ENCODE assay signal across 10 cellular contexts in the genomic region with DNA sequence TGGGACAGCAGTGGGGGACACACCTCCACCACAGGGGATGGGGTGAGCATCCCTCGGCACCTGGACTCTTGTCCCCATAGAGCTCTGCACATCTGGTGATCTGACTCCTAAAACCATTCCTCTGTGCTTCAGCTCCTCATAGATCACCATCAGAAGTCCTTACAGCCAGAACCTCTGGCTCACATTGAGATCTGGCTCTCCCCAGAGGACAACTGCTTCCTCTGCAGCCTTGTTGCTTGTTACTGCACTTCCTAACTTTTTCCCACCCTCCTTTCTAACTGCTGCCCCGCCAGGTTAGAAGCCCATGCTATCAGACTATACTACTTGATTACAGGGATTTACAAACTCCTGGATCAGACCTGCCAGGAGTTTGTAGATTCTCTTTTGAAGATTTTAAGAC.
DNase-seq lines count a peak whose midpoint lies in the region; ATAC-seq and TF ChIP-seq lines count a peak whose summit lies in the region.
"Had no signal": no experiment of that assay in that cellular context is flagged by ENCODE, and none has a peak within 500 bp of the region (broad histone marks: within the 10 kb centered on the region; RNA-seq: fewer than 3 reads in every experiment).

No MANE protein-coding gene starts in this region.

- H3K36me3 Mint-ChIP-seq in CD4-positive, alpha-beta memory T cell = peaks cover 4 to 10% of the 10 kb centered on the region in 2 donors

- ATAC-seq in Right ventricle myocardium superior (ENCODE audit: poor library complexity) (peak; percentile 51), SK-N-SH treated with all-trans-retinoic acid at 6 μM for 48 hours (peak; percentile 81), GM18867 (IDR thresholded peaks at IDR 0.05; ENCODE audit: unreplicated experiment) (no peak)

- H3K4me3 Mint-ChIP-seq in CD4-positive, alpha-beta memory T cell = no peak overlapping the region

- H3K27ac ChIP-seq in right atrium auricular region (no peak overlapping the region), cardiac muscle cell (no peak overlapping the region)
- H3K27ac ChIP-seq in CD4-positive, alpha-beta memory T cell (ENCODE audit: low read depth, low read length) = no peak overlapping the region

- CTCF ChIA-PET in CD4-positive, alpha-beta memory T cell (lab: Charles Lee; ENCODE audit: partially characterized antibody) = no interaction called here

- no peaks in the 10 kb centered on the region for H3K4me1 Mint-ChIP-seq in CD4-positive, alpha-beta memory T cell

- H3K9me3 Mint-ChIP-seq in CD4-positive, alpha-beta memory T cell = no peaks in the 10 kb centered on the region

- H3K27me3 ChIP-seq in right atrium auricular region (no peaks in the 10 kb centered on the region), cardiac muscle cell (no peaks in the 10 kb centered on the region)
- H3K27me3 ChIP-seq in CD4-positive, alpha-beta memory T cell (ENCODE audit: insufficient read depth, low read length) = no peaks in the 10 kb centered on the region

- H3K4me3 ChIP-seq in right atrium auricular region (no peak overlapping the region), cardiac muscle cell (no peak overlapping the region)
- H3K4me3 ChIP-seq in CD4-positive, alpha-beta memory T cell (ENCODE audit: low read length in 2 of 2) = no peak overlapping the region

- intact Hi-C loops in Right ventricle myocardium superior (cut with DNase I) = no loop called here
- intact Hi-C loops in CD4-positive, alpha-beta memory T cell (cut with micrococcal nuclease) = no loop called here

- no peak overlapping the region for H3K27ac Mint-ChIP-seq in CD4-positive, alpha-beta memory T cell

- DNase-seq in Right ventricle myocardium superior (no peak), right atrium auricular region (ENCODE audit: low spot score) (no peak), cardiac muscle cell (ENCODE audit: low read depth in 1 of 2, low spot score in 1 of 2) (peak; percentile 52 to 63), GM19238 (ENCODE audit: insufficient read length, low spot score) (no peak), NCI-H1417 treated with DMSO at 0.1 percent for 48 hours (lab: John Stamatoyannopoulos, UW) (no peak)
- no peak for DNase-seq in CD4-positive, alpha-beta memory T cell
- DNase-seq: DMS79 treated with DMSO at 0.1 percent for 48 hours, glutamatergic neuron had no signal

- POLR2A ChIA-PET in CD4-positive, alpha-beta memory T cell (lab: Charles Lee; ENCODE audit: partially characterized antibody) = no interaction called here

- H3K4me1 ChIP-seq in right atrium auricular region = no peaks in the 10 kb centered on the region
- peaks cover 15% of the 10 kb centered on the region for H3K4me1 ChIP-seq in cardiac muscle cell (ENCODE audit: low read depth)
- no peaks in the 10 kb centered on the region for H3K4me1 ChIP-seq in CD4-positive, alpha-beta memory T cell (ENCODE audit: insufficient read depth, low read length)

- TF ChIP-seq CTCF in right atrium auricular region (IDR thresholded peaks at IDR 0.05) (peak in 1 of 2 donors; percentile 43), cardiac muscle cell (IDR thresholded peaks at IDR 0.05; ENCODE audit: low read depth, low read length) (peak; percentile 36)

- H3K27me3 Mint-ChIP-seq in CD4-positive, alpha-beta memory T cell = no peaks in the 10 kb centered on the region

- H3K36me3 ChIP-seq in right atrium auricular region (no peaks in the 10 kb centered on the region), cardiac muscle cell (no peaks in the 10 kb centered on the region)
- no peaks in the 10 kb centered on the region for H3K36me3 ChIP-seq in CD4-positive, alpha-beta memory T cell (ENCODE audit: insufficient read depth, low read length)

- H3K9me3 ChIP-seq in right atrium auricular region (no peaks in the 10 kb centered on the region), cardiac muscle cell (ENCODE audit: low read depth) (no peaks in the 10 kb centered on the region)
- H3K9me3 ChIP-seq in CD4-positive, alpha-beta memory T cell (ENCODE audit: control insufficient read depth in 1 of 2, low read length in 2 of 2) = no peaks in the 10 kb centered on the region

TF ChIP-seq in SK-N-SH treated with all-trans-retinoic acid at 6 μM for 48 hours, 23 proteins besides CTCF, POLR2A, EP300 and RAD21:
- no peak for TF ChIP-seq TOX (CRISPR knock-in tag; IDR thresholded peaks at IDR 0.05; ENCODE audit: borderline replicate concordance)
- peak; percentile 36; the same call in 1 of the 2 replicates for TF ChIP-seq ZFP3 (CRISPR knock-in tag; IDR thresholded peaks at IDR 0.05)
- TF ChIP-seq SNAI2 (CRISPR knock-in tag; IDR thresholded peaks at IDR 0.05) = no peak
- TF ChIP-seq, protein P1, sequence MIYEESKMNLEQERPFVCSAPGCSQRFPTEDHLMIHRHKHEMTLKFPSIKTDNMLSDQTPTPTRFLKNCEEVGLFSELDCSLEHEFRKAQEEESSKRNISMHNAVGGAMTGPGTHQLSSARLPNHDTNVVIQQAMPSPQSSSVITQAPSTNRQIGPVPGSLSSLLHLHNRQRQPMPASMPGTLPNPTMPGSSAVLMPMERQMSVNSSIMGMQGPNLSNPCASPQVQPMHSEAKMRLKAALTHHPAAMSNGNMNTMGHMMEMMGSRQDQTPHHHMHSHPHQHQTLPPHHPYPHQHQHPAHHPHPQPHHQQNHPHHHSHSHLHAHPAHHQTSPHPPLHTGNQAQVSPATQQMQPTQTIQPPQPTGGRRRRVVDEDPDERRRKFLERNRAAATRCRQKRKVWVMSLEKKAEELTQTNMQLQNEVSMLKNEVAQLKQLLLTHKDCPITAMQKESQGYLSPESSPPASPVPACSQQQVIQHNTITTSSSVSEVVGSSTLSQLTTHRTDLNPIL (CRISPR knock-in tag; IDR thresholded peaks at IDR 0.05; ENCODE audit: low read depth) = no peak
- TF ChIP-seq TCF4 (CRISPR knock-in tag; IDR thresholded peaks at IDR 0.05; ENCODE audit: borderline replicate concordance) = no peak
- no peak for TF ChIP-seq ZNF565 (CRISPR knock-in tag; conservative IDR thresholded peaks at IDR 0.05; ENCODE audit: low read depth)
TF ChIP-seq in SK-N-SH treated with all-trans-retinoic acid at 6 μM for 48 hours: peak in this region for 1.

Comparison
In these comparisons a context has a peak if more than half of its experiments do, and no peak if none do; other contexts are left out.
1. DNase-seq: peak in cardiac muscle cell (2 of 2); none in Right ventricle myocardium superior (single experiment), right atrium auricular region (single experiment), CD4-positive, alpha-beta memory T cell (0 of 5), GM19238 (single experiment) and NCI-H1417 treated with DMSO at 0.1 percent for 48 hours (single experiment).